Comparison of ENCODE assay signal across 8 cellular contexts in the genomic region with DNA sequence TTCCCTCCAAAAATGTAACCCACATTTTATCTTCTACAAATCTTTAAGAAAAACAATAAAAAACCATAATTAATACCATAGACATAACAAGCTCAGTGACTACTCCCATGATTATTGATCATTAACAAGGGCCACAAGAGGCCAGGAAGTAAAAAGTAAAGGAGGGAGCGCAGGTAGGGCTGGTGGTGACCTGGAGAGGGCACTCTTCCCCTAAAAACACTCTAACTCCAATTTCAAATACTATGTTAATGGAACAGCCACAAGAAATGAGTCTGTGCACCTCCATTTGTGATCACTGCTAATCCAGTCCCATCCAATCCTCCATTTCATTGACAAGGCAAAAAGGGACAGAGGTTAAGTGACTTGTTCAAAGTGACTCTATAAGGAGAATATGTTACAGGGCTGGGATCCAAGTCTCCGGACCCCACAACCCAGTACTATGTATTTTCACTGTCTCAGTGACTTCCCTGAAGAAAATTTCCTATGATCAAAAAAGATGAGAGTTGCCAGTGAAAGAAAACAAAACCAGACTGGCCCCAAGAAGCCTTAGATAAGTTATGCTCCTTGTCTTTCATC. TPM values are rescaled to one million over a fixed set of nuclear protein-coding genes. Genes with fewer than 3 reads are reported as not detected.
DNase-seq lines count a peak whose midpoint lies in the region; ATAC-seq and TF ChIP-seq lines count a peak whose summit lies in the region.

No MANE protein-coding gene starts in this region.

- peaks cover 28% of the 10 kb centered on the region for H3K36me3 Mint-ChIP-seq in activated B cell treated with CpG ODN at 0.5 μM for 24 hours (ENCODE audit: low read depth)

- peaks cover 4% of the 10 kb centered on the region for H3K9me3 Mint-ChIP-seq in activated B cell treated with CpG ODN at 0.5 μM for 24 hours

- DNase-seq in AG08395 (ENCODE audit: low spot score) (peak; percentile 24), M059J (ENCODE audit: low read depth) (peak; percentile 26), activated B cell treated with CpG ODN at 0.5 μM for 24 hours (no peak), left ventricle myocardium superior (no peak), posterior vena cava (ENCODE audit: low spot score) (no peak)
- DNase-seq in stimulated activated CD8-positive, alpha-beta memory T cell treated with anti-CD3 and anti-CD28 coated beads, Interleukin-4, amount 100 ng/mL, for 48 hours, result peak; percentile 34

- H3K4me3 Mint-ChIP-seq in activated B cell treated with CpG ODN at 0.5 μM for 24 hours, result no peak overlapping the region

- H3K27ac Mint-ChIP-seq in activated B cell treated with CpG ODN at 0.5 μM for 24 hours, result no peak overlapping the region

- no peaks in the 10 kb centered on the region for H3K4me1 Mint-ChIP-seq in activated B cell treated with CpG ODN at 0.5 μM for 24 hours

- POLR2A ChIA-PET in activated B cell treated with CpG ODN at 0.5 μM for 24 hours (lab: Charles Lee), result no interaction called here

- TF ChIP-seq CTCF in GM12873 (IDR thresholded peaks at IDR 0.05; ENCODE audit: insufficient read depth, low read depth, low read length, missing control alignments) (peak; percentile 79), activated B cell treated with CpG ODN at 0.5 μM for 24 hours (IDR thresholded peaks at IDR 0.05) (no peak)

- CTCF ChIA-PET in activated B cell treated with CpG ODN at 0.5 μM for 24 hours (lab: Charles Lee), result interaction anchor here (0.5 to 1.5 kb wide), 6 partner anchors 9 to 543 kb away, joined by 3 to 4 read pairs (median 3); no protein-coding TSS in a partner anchor

- no peaks in the 10 kb centered on the region for H3K27me3 Mint-ChIP-seq in activated B cell treated with CpG ODN at 0.5 μM for 24 hours

- peak; percentile 52 for ATAC-seq in activated B cell treated with CpG ODN at 0.5 μM for 24 hours (ENCODE audit: low read depth)
- ATAC-seq in left ventricle myocardium superior, result peak; percentile 22
- ATAC-seq in GM19328 (IDR thresholded peaks at IDR 0.05; ENCODE audit: unreplicated experiment), result no peak

- intact Hi-C loops in activated B cell treated with CpG ODN at 0.5 μM for 24 hours (cut with micrococcal nuclease) (loop anchor here (1.0 to 10.0 kb wide), 6 partner anchors 117 to 1241 kb away; partner anchors contain the start of gene PAXBP1), left ventricle myocardium superior (cut with micrococcal nuclease) (no loop called here), posterior vena cava (cut with DNase I) (no loop called here)

RNA-seq across cellular contexts. Expression of gene CFAP298, which starts 41.2 kb away (rescaled TPM):
- total RNA-seq in M059J (2014; rRNA removed; shearing (Covaris generic)), result 75.3 and 77.0 TPM in 2 replicates
- 36.4 and 37.3 TPM in 2 replicates for total RNA-seq in activated B cell treated with CpG ODN at 0.5 μM for 24 hours
- total RNA-seq in left ventricle myocardium superior, result 22.6 TPM
- 10 to 100 TPM; 19.8 to 23.1 TPM for total RNA-seq in posterior vena cava

Comparison
In these comparisons a context has a peak if more than half of its experiments do, and no peak if none do; other contexts are left out.
1. DNase-seq: peak in AG08395 (single experiment), M059J (single experiment) and stimulated activated CD8-positive, alpha-beta memory T cell treated with anti-CD3 and anti-CD28 coated beads, Interleukin-4, amount 100 ng/mL, for 48 hours (single experiment); none in activated B cell treated with CpG ODN at 0.5 μM for 24 hours (single experiment), left ventricle myocardium superior (single experiment) and posterior vena cava (single experiment).